Comparison of ENCODE assay signal across 2 cellular contexts in the genomic region with DNA sequence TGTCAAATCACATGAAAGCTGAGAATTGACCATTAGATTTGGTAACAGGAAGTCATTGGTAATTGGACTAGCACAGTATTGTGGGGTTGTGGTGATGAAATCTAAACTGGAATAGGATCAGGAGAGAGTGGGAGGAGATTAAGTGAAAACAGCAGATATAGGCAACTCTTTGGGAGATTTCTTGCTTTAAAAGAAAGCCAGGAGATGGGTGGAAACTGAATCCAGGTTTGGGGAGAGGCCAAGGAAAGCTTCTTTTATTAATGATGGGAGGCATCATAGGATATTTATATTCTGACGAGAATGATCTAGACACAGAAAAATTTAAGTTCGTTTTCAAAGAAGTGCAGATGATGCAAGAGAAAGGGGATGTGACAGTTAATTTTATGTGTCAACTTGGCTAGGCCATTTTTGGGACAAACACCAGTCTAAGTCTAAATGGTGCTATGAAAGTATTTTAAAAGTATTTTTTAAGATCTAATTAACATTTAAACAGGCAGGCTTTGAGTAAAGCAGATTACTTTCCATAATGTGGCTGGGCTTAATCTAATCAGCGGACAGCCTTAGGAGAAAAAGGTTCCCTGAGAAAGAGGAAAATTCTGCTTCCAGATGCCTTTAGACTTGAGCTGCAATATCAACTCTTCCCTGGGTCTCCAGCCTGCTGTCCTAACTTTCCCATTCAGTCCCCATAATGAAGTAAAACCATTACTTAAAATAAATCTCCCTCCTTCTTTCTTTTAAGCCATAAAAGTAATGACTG.
TF ChIP-seq lines count a peak whose summit lies in the region.

No MANE protein-coding gene starts in this region.

TF ChIP-seq in GM12878, 131 proteins besides CTCF, POLR2A, EP300 and RAD21:
- TF ChIP-seq, protein P1, sequence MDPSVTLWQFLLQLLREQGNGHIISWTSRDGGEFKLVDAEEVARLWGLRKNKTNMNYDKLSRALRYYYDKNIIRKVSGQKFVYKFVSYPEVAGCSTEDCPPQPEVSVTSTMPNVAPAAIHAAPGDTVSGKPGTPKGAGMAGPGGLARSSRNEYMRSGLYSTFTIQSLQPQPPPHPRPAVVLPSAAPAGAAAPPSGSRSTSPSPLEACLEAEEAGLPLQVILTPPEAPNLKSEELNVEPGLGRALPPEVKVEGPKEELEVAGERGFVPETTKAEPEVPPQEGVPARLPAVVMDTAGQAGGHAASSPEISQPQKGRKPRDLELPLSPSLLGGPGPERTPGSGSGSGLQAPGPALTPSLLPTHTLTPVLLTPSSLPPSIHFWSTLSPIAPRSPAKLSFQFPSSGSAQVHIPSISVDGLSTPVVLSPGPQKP (IDR thresholded peaks at IDR 0.05; ENCODE audit: low read depth, low read length): no peak
- no peak for TF ChIP-seq HDAC6 (IDR thresholded peaks at IDR 0.05; ENCODE audit: unreplicated experiment)

TF ChIP-seq in HepG2, 621 proteins besides CTCF, POLR2A, EP300 and RAD21:
- no peak for TF ChIP-seq IRF1 (CRISPR knock-in tag; IDR thresholded peaks at IDR 0.05; ENCODE audit: low read depth)
- no peak for TF ChIP-seq MAFF (IDR thresholded peaks at IDR 0.05; ENCODE audit: low read depth, low read length)
- no peak for TF ChIP-seq PHB2 (IDR thresholded peaks at IDR 0.05; ENCODE audit: partially characterized antibody)
- no peak for TF ChIP-seq CREM (IDR thresholded peaks at IDR 0.05)
- TF ChIP-seq CREM (CRISPR knock-in tag; IDR thresholded peaks at IDR 0.05): no peak
